ENCODE assay signal across 7 cellular contexts in the genomic region with DNA sequence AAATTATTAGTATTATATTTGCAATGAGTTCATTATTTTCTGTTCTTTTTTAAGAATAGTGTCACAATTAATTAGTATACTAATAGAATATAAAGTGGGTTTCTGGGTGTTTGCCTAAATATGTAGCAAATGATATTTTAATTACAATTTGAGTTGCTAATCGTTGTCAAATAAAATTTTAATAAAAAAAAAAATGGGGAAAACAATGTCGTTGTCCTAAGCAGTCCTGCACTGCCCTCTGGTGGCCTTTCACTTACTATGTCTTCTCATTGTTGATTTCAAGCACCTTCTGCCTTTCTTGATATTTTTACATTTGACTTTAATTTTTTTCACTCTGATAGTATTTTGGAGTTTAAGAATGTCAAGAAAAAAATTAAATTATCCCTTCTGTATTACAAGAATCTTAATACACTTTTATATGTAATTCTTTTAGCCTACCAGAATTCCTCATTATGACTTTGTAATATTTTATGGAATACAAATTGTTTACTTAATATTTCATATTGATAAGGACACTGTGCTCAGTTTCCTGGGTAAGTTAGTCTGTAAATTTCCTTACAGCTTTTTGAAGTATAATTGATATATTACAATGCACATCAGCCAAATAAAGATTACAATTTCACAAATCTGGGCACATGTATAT.
A peak's percentile ranks its signal among the peaks of the same experiment; 100 is the strongest.
DNase-seq lines count a peak whose midpoint lies in the region; ATAC-seq and TF ChIP-seq lines count a peak whose summit lies in the region.

No MANE protein-coding gene starts in this region.

- no peak overlapping the region for H3K27ac ChIP-seq in fibroblast of lung (ENCODE audit: insufficient read depth, low read length)

- ATAC-seq in HG03354 (IDR thresholded peaks at IDR 0.05; ENCODE audit: poor library complexity, severe bottlenecking, unreplicated experiment) (peak; percentile 69), SK-N-SH treated with all-trans-retinoic acid at 6 μM for 48 hours (peak; percentile 73), HG03108 (IDR thresholded peaks at IDR 0.05; ENCODE audit: unreplicated experiment) (no peak), HG03280 (IDR thresholded peaks at IDR 0.05; ENCODE audit: unreplicated experiment) (no peak)

- H3K4me2 ChIP-seq in fibroblast of lung (ENCODE audit: extremely low read depth, insufficient read depth, low read length), result no peak overlapping the region

- no peak overlapping the region for H3K4me3 ChIP-seq in fibroblast of lung (replicated peaks in 1 of 4; ENCODE audit: control extremely low read depth in 1 of 4, insufficient read depth in 1 of 4, low read depth in 3 of 4, low read length in 4 of 4)

- DNase-seq in EL, result peak; percentile 55
- DNase-seq in fibroblast of lung (ENCODE audit: low read depth in 2 of 2), result peak; percentile 40 to 70
- DNase-seq in renal cortical epithelial cell (ENCODE audit: low read depth), result peak; percentile 38

- H2AFZ ChIP-seq in fibroblast of lung (ENCODE audit: low read length), result no peak overlapping the region

- H4K20me1 ChIP-seq in fibroblast of lung (ENCODE audit: control insufficient read depth, extremely low read depth, insufficient read depth, low read length), result no peaks in the 10 kb centered on the region

- H3K36me3 ChIP-seq in fibroblast of lung (ENCODE audit: control insufficient read depth, insufficient read depth, low read length), result no peaks in the 10 kb centered on the region

- no peaks in the 10 kb centered on the region for H3K79me2 ChIP-seq in fibroblast of lung (ENCODE audit: control insufficient read depth, insufficient read depth, low read length)

- H3K27me3 ChIP-seq in fibroblast of lung (ENCODE audit: control insufficient read depth, insufficient read depth, low read length), result no peaks in the 10 kb centered on the region

- no peaks in the 10 kb centered on the region for H3K9me3 ChIP-seq in fibroblast of lung (ENCODE audit: control insufficient read depth, insufficient read depth, low read depth, low read length)

- H3K9ac ChIP-seq in fibroblast of lung (ENCODE audit: insufficient read depth, low read length), result no peak overlapping the region

- peak; percentile 73 to 76 for TF ChIP-seq CTCF in fibroblast of lung (conservative IDR thresholded peaks at IDR 0.05 in 1 of 2, IDR thresholded peaks at IDR 0.05 in 1 of 2; ENCODE audit: low read depth in 1 of 2, low read length in 2 of 2)

- no peaks in the 10 kb centered on the region for H3K4me1 ChIP-seq in fibroblast of lung (ENCODE audit: control insufficient read depth, extremely low read depth, insufficient read depth, low read length)

TF ChIP-seq in SK-N-SH treated with all-trans-retinoic acid at 6 μM for 48 hours, 23 proteins besides CTCF, POLR2A, EP300 and RAD21:
- TF ChIP-seq, protein P1, sequence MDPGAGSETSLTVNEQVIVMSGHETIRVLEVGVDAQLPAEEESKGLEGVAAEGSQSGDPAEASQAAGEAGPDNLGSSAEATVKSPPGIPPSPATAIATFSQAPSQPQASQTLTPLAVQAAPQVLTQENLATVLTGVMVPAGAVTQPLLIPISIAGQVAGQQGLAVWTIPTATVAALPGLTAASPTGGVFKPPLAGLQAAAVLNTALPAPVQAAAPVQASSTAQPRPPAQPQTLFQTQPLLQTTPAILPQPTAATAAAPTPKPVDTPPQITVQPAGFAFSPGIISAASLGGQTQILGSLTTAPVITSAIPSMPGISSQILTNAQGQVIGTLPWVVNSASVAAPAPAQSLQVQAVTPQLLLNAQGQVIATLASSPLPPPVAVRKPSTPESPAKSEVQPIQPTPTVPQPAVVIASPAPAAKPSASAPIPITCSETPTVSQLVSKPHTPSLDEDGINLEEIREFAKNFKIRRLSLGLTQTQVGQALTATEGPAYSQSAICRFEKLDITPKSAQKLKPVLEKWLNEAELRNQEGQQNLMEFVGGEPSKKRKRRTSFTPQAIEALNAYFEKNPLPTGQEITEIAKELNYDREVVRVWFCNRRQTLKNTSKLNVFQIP (CRISPR knock-in tag; IDR thresholded peaks at IDR 0.05; ENCODE audit: borderline replicate concordance, low read depth), result no peak
- TF ChIP-seq ESRRG (CRISPR knock-in tag; IDR thresholded peaks at IDR 0.05) (no peak), ZFP30 (CRISPR knock-in tag; IDR thresholded peaks at IDR 0.05) (no peak), ZNF8 (CRISPR knock-in tag; IDR thresholded peaks at IDR 0.05) (no peak)
TF ChIP-seq in SK-N-SH treated with all-trans-retinoic acid at 6 μM for 48 hours: peak in this region for 0.

Comparison
In these comparisons a context has a peak if more than half of its experiments do, and no peak if none do; other contexts are left out.
1. ATAC-seq: peak in HG03354 (single experiment) and SK-N-SH treated with all-trans-retinoic acid at 6 μM for 48 hours (single experiment); none in HG03108 (single experiment) and HG03280 (single experiment).
2. Peak in every context shown above with its lines, with median percentiles within 50 percentile points of each other: DNase-seq.